Comparison of ENCODE assay signal across 8 cellular contexts in the genomic region with DNA sequence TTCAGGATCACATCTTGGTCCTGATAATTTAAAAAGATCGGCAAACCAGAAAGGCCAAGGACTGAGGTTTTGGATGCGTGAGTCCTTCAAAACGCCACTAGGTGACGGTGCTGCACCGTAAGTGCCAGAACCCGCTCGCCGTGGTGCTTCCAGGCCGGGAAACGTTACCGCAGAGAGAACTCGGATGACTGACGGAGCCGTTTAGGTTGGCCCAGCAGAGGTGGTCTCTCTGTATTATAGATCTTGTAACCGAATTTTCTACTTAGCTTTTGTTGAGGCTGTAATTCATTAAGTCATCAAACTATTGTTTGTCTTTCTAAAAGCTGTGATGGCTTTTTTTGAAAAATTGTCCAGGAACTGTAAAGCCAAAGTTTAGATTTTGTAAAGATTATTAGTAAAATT. TPM values are rescaled to one million over a fixed set of nuclear protein-coding genes. Genes with fewer than 3 reads are reported as not detected.
DNase-seq lines count a peak whose midpoint lies in the region; ATAC-seq and TF ChIP-seq lines count a peak whose summit lies in the region.

No MANE protein-coding gene starts in this region.

- no peaks in the 10 kb centered on the region for H4K20me1 ChIP-seq in OCI-LY1 (ENCODE audit: insufficient read depth, low read length)

- H3K79me2 ChIP-seq in OCI-LY1 (ENCODE audit: insufficient read depth, low read length): no peaks in the 10 kb centered on the region

- peak; percentile 96 for ATAC-seq in GM19372 (IDR thresholded peaks at IDR 0.05; ENCODE audit: low read depth, unreplicated experiment)
- ATAC-seq in naive thymus-derived CD8-positive, alpha-beta T cell: peak; percentile 74 to 82
- peak; percentile 80 to 81 for ATAC-seq in stimulated activated naive B cell treated with anti-CD40 and anti-IgM and Interleukin-4, amounts not matched to agents 10 μg/mL and 1 μg/mL and 100 μg/mL, for 72 hours (replicated peaks)

- H2AFZ ChIP-seq in OCI-LY1 (ENCODE audit: low read length): no peak overlapping the region

- POLR2A ChIA-PET in naive thymus-derived CD8-positive, alpha-beta T cell (lab: Charles Lee): no interaction called here

- peak overlapping the region in 1 of 10 donors; percentile 73 for H3K27ac Mint-ChIP-seq in naive thymus-derived CD8-positive, alpha-beta T cell
- no peak overlapping the region for H3K27ac Mint-ChIP-seq in stimulated activated naive B cell treated with anti-CD40 and anti-IgM and Interleukin-4, amounts not matched to agents 10 μg/mL and 1 μg/mL and 100 μg/mL, for 72 hours

- H3F3A ChIP-seq in OCI-LY1 (ENCODE audit: insufficient read depth, low read length): no peaks in the 10 kb centered on the region

- H3K9me3 Mint-ChIP-seq in naive thymus-derived CD8-positive, alpha-beta T cell: no peaks in the 10 kb centered on the region
- H3K9me3 Mint-ChIP-seq in stimulated activated naive B cell treated with anti-CD40 and anti-IgM and Interleukin-4, amounts not matched to agents 10 μg/mL and 1 μg/mL and 100 μg/mL, for 72 hours: no peaks in the 10 kb centered on the region

- no peak overlapping the region for H3K4me2 ChIP-seq in OCI-LY1 (ENCODE audit: low read length)

- H3K36me3 Mint-ChIP-seq in naive thymus-derived CD8-positive, alpha-beta T cell: no peaks in the 10 kb centered on the region
- H3K36me3 Mint-ChIP-seq in stimulated activated naive B cell treated with anti-CD40 and anti-IgM and Interleukin-4, amounts not matched to agents 10 μg/mL and 1 μg/mL and 100 μg/mL, for 72 hours: no peaks in the 10 kb centered on the region

- H3K9me3 ChIP-seq in OCI-LY1 (ENCODE audit: low read length): no peaks in the 10 kb centered on the region

- H3K4me1 ChIP-seq in OCI-LY1 (ENCODE audit: insufficient read depth, low read length, severe bottlenecking): no peaks in the 10 kb centered on the region

- H3K27ac ChIP-seq in C4-2B (no peak overlapping the region), OCI-LY1 (ENCODE audit: low read depth, low read length, poor library complexity, severe bottlenecking) (no peak overlapping the region)

- TF ChIP-seq CTCF in C4-2B (conservative IDR thresholded peaks at IDR 0.05) (peak; percentile 100), OCI-LY1 (IDR thresholded peaks at IDR 0.05; ENCODE audit: low read length) (peak; percentile 65), epithelial cell of proximal tubule (conservative IDR thresholded peaks at IDR 0.05; ENCODE audit: low read depth, low read length) (peak; percentile 100)

- H3K4me1 Mint-ChIP-seq in naive thymus-derived CD8-positive, alpha-beta T cell: peaks cover 0 to 5% (median under 1%) of the 10 kb centered on the region in 4 donors
- no peaks in the 10 kb centered on the region for H3K4me1 Mint-ChIP-seq in stimulated activated naive B cell treated with anti-CD40 and anti-IgM and Interleukin-4, amounts not matched to agents 10 μg/mL and 1 μg/mL and 100 μg/mL, for 72 hours

- no peak overlapping the region for H3K9ac ChIP-seq in OCI-LY1 (ENCODE audit: low read length)

- H3K4me3 Mint-ChIP-seq in naive thymus-derived CD8-positive, alpha-beta T cell: peak overlapping the region in 1 of 10 donors; percentile 33
- no peak overlapping the region for H3K4me3 Mint-ChIP-seq in stimulated activated naive B cell treated with anti-CD40 and anti-IgM and Interleukin-4, amounts not matched to agents 10 μg/mL and 1 μg/mL and 100 μg/mL, for 72 hours

- no peak overlapping the region for H3K4me3 ChIP-seq in OCI-LY1 (ENCODE audit: low read depth, low read length, poor library complexity, severe bottlenecking)
- no peak overlapping the region for H3K4me3 ChIP-seq in epithelial cell of proximal tubule (ENCODE audit: low read depth, low read length)

- no peaks in the 10 kb centered on the region for H3K9me2 ChIP-seq in OCI-LY1 (ENCODE audit: low read depth, low read length)

- peak; percentile 74 for DNase-seq in HPDE6-E6E7 (ENCODE audit: extremely low spot score)
- DNase-seq in activated CD8-positive, alpha-beta memory T cell treated with anti-CD3 and anti-CD28 coated beads, Interleukin-2, amount 50 U/mL, for 4 hours: peak; percentile 56
- peak; percentile 16 for DNase-seq in epithelial cell of proximal tubule (ENCODE audit: low read depth)
- DNase-seq in naive thymus-derived CD8-positive, alpha-beta T cell: peak; percentile 31 to 70 (median 48)
- DNase-seq in stimulated activated naive B cell treated with anti-CD40 and anti-IgM and Interleukin-4, amounts not matched to agents 10 μg/mL and 1 μg/mL and 100 μg/mL, for 72 hours: peak; percentile 9

- no peaks in the 10 kb centered on the region for H3K36me3 ChIP-seq in OCI-LY1 (ENCODE audit: insufficient read depth, low read length)

- H3K27me3 Mint-ChIP-seq in naive thymus-derived CD8-positive, alpha-beta T cell: peaks cover 18 to 36% (median 23%) of the 10 kb centered on the region in 5 donors
- H3K27me3 Mint-ChIP-seq in stimulated activated naive B cell treated with anti-CD40 and anti-IgM and Interleukin-4, amounts not matched to agents 10 μg/mL and 1 μg/mL and 100 μg/mL, for 72 hours: peaks cover 13 to 44% of the 10 kb centered on the region in 2 donors

- H3K27me3 ChIP-seq in OCI-LY1 (ENCODE audit: insufficient read depth, low read length): no peaks in the 10 kb centered on the region

RNA-seq across cellular contexts. Expression of a gene that starts 39.8 kb away (rescaled TPM):
- total RNA-seq in epithelial cell of proximal tubule: not detected in 2 replicates
- total RNA-seq in naive thymus-derived CD8-positive, alpha-beta T cell: not detected
- polyA plus RNA-seq in naive thymus-derived CD8-positive, alpha-beta T cell: not detected

RNA-seq across cellular contexts. Expression of a gene that starts 52.8 kb away (rescaled TPM):
- total RNA-seq in epithelial cell of proximal tubule: 109 and 130 TPM in 2 replicates
- total RNA-seq in naive thymus-derived CD8-positive, alpha-beta T cell: 10 to 100 TPM; 13.8 to 17.9 TPM
- 1 to 10 TPM in 2 of 3 donors, under 1 TPM in 1; 0.68 to 3.3 (median 2.9) TPM for polyA plus RNA-seq in naive thymus-derived CD8-positive, alpha-beta T cell

Comparison
In these comparisons a context has a peak if more than half of its experiments do, and no peak if none do; other contexts are left out.
1. DNase-seq: peak in every context shown above with its lines; median percentile 74 in HPDE6-E6E7; 56 in activated CD8-positive, alpha-beta memory T cell treated with anti-CD3 and anti-CD28 coated beads, Interleukin-2, amount 50 U/mL, for 4 hours; 48 in naive thymus-derived CD8-positive, alpha-beta T cell; 16 in epithelial cell of proximal tubule; 9 in stimulated activated naive B cell treated with anti-CD40 and anti-IgM and Interleukin-4, amounts not matched to agents 10 μg/mL and 1 μg/mL and 100 μg/mL, for 72 hours.